17 cellular contexts compared by ENCODE assay signal in genomic region chr17:2040219-2040827, GRCh38. TPM values are rescaled to one million over a fixed set of nuclear protein-coding genes. Genes with fewer than 3 reads are reported as not detected.
A peak's percentile ranks its signal among the peaks of the same experiment; 100 is the strongest.
DNase-seq lines count a peak whose midpoint lies in the region; ATAC-seq and TF ChIP-seq lines count a peak whose summit lies in the region.
"Had no signal": no experiment of that assay in that cellular context is flagged by ENCODE, and none has a peak within 500 bp of the region (broad histone marks: within the 10 kb centered on the region; RNA-seq: fewer than 3 reads in every experiment).

No MANE protein-coding gene starts in this region.

- H3K36me3 Mint-ChIP-seq in T-helper 2 cell treated with Interferon-gamma antibody and Interleukin-4, amounts not matched to agents 5 μg/mL and 100 μg/mL, for 36 hours (ENCODE audit: low read depth), result peaks cover 26% of the 10 kb centered on the region
- H3K36me3 Mint-ChIP-seq in T-cell (peaks cover 27% of the 10 kb centered on the region), neural progenitor cell (peaks cover 23% of the 10 kb centered on the region)

- no peak overlapping the region for H3K9ac ChIP-seq in neural progenitor cell
- H3K9ac ChIP-seq: parathyroid adenoma had no signal

- H3K9me3 ChIP-seq in neural progenitor cell (ENCODE audit: low read depth) (no peaks in the 10 kb centered on the region), left lung (no peaks in the 10 kb centered on the region)

- no peak overlapping the region for H2AFZ ChIP-seq in neural progenitor cell (replicated peaks)

- no peak overlapping the region for H3K4me2 ChIP-seq in neural progenitor cell

- peaks cover 12% of the 10 kb centered on the region for H3F3A ChIP-seq in neural progenitor cell (ENCODE audit: low read depth)

- H3K27me3 Mint-ChIP-seq in T-helper 2 cell treated with Interferon-gamma antibody and Interleukin-4, amounts not matched to agents 5 μg/mL and 100 μg/mL, for 36 hours (ENCODE audit: low read depth), result no peaks in the 10 kb centered on the region
- H3K27me3 Mint-ChIP-seq in T-cell (no peaks in the 10 kb centered on the region), neural progenitor cell (ENCODE audit: insufficient read depth, low read depth) (peaks cover 13% of the 10 kb centered on the region)
- H3K27me3 Mint-ChIP-seq: dendritic cell treated with granulocyte-macrophage colony-stimulating factor and Interleukin-4, amounts not matched to agents 40 ng/mL and 50 ng/mL, for 4 days; stimulated activated memory B cell treated with anti-CD40 and anti-IgM and Interleukin-4, amounts not matched to agents 10 μg/mL and 1 μg/mL and 100 μg/mL, for 72 hours had no signal

- DNase-seq in T-helper 2 cell treated with Interferon-gamma antibody and Interleukin-4, amounts not matched to agents 5 μg/mL and 100 μg/mL, for 36 hours (ENCODE audit: low spot score), result no peak
- DNase-seq in T-helper 2 cell (no peak), T-cell (no peak), caudate nucleus (lab: John Stamatoyannopoulos, UW) (no peak), neural progenitor cell (ENCODE audit: low spot score) (no peak), left lung (no peak), NCI-H510A treated with DMSO at 0.1 percent for 48 hours (lab: John Stamatoyannopoulos, UW) (no peak), MV-4-11 (lab: John Stamatoyannopoulos, UW) (no peak)
- DNase-seq: activated CD4-positive, alpha-beta T cell treated with anti-CD3 and anti-CD28 coated beads for 4 hours; head of caudate nucleus; NCI-H1092; NK-92 treated with Interleukin-12 subunit alpha and Interleukin-12 subunit beta, amount 100 ng/mL, for 24 hours; small intestine had no signal

- peaks cover 5% of the 10 kb centered on the region for H4K20me1 ChIP-seq in neural progenitor cell (ENCODE audit: low read depth)

- no peaks in the 10 kb centered on the region for H3K9me3 Mint-ChIP-seq in T-helper 2 cell treated with Interferon-gamma antibody and Interleukin-4, amounts not matched to agents 5 μg/mL and 100 μg/mL, for 36 hours
- H3K9me3 Mint-ChIP-seq in T-cell, result no peaks in the 10 kb centered on the region
- H3K9me3 Mint-ChIP-seq in neural progenitor cell, result no peaks in the 10 kb centered on the region
- H3K9me3 Mint-ChIP-seq: CD14-positive monocyte; dendritic cell treated with granulocyte-macrophage colony-stimulating factor and Interleukin-4, amounts not matched to agents 40 ng/mL and 50 ng/mL, for 4 days; stimulated activated memory B cell treated with anti-CD40 and anti-IgM and Interleukin-4, amounts not matched to agents 10 μg/mL and 1 μg/mL and 100 μg/mL, for 72 hours had no signal

- H3K4me3 ChIP-seq in neural progenitor cell (no peak overlapping the region), left lung (no peak overlapping the region)

- H3K36me3 ChIP-seq in neural progenitor cell, result no peaks in the 10 kb centered on the region
- H3K36me3 ChIP-seq in left lung, result peaks cover 0 to 56% of the 10 kb centered on the region in 2 donors

- peaks cover 11% of the 10 kb centered on the region for H3K4me1 Mint-ChIP-seq in T-helper 2 cell treated with Interferon-gamma antibody and Interleukin-4, amounts not matched to agents 5 μg/mL and 100 μg/mL, for 36 hours (ENCODE audit: low read depth)
- H3K4me1 Mint-ChIP-seq in T-cell (peaks cover 17 to 27% (median 22%) of the 10 kb centered on the region in 3 donors), neural progenitor cell (peaks cover 39% of the 10 kb centered on the region)

- no peak for TF ChIP-seq CTCF in neural progenitor cell (IDR thresholded peaks at IDR 0.05)
- no peak for TF ChIP-seq CTCF in left lung (IDR thresholded peaks at IDR 0.05)

- intact Hi-C loops in left lung (cut with DNase I), result no loop called here

- H3K4me3 Mint-ChIP-seq in T-helper 2 cell treated with Interferon-gamma antibody and Interleukin-4, amounts not matched to agents 5 μg/mL and 100 μg/mL, for 36 hours, result peak overlapping the region; percentile 94
- H3K4me3 Mint-ChIP-seq in T-cell (peak overlapping the region; percentile 55 to 95 (median 88)), neural progenitor cell (peak overlapping the region; percentile 88)
- H3K4me3 Mint-ChIP-seq: dendritic cell treated with granulocyte-macrophage colony-stimulating factor and Interleukin-4, amounts not matched to agents 40 ng/mL and 50 ng/mL, for 4 days had no signal

- H3K27ac ChIP-seq in caudate nucleus (ENCODE audit: low read depth, low read length) (peak overlapping the region; percentile 95), neural progenitor cell (no peak overlapping the region), left lung (no peak overlapping the region)

- H3K27me3 ChIP-seq in neural progenitor cell, result no peaks in the 10 kb centered on the region
- no peaks in the 10 kb centered on the region for H3K27me3 ChIP-seq in left lung

- no peak overlapping the region for H3K27ac Mint-ChIP-seq in T-helper 2 cell treated with Interferon-gamma antibody and Interleukin-4, amounts not matched to agents 5 μg/mL and 100 μg/mL, for 36 hours
- H3K27ac Mint-ChIP-seq in T-cell, result peak overlapping the region in 1 of 2 donors; percentile 58
- no peak overlapping the region for H3K27ac Mint-ChIP-seq in neural progenitor cell
- H3K27ac Mint-ChIP-seq: dendritic cell treated with granulocyte-macrophage colony-stimulating factor and Interleukin-4, amounts not matched to agents 40 ng/mL and 50 ng/mL, for 4 days; stimulated activated memory B cell treated with anti-CD40 and anti-IgM and Interleukin-4, amounts not matched to agents 10 μg/mL and 1 μg/mL and 100 μg/mL, for 72 hours had no signal

- POLR2A ChIA-PET in T-cell (lab: Charles Lee), result no interaction called here

- H3K4me1 ChIP-seq in neural progenitor cell (peaks cover 7% of the 10 kb centered on the region), left lung (peaks cover 0 to 33% of the 10 kb centered on the region in 2 donors)

- ATAC-seq in T-cell (replicated peaks in 1 of 4) (no peak), left lung (no peak)
- ATAC-seq: stimulated activated memory B cell treated with anti-CD40 and anti-IgM and Interleukin-4, amounts not matched to agents 10 μg/mL and 1 μg/mL and 100 μg/mL, for 72 hours had no signal

- CTCF ChIA-PET in T-cell (lab: Charles Lee), result no interaction called here

- H3K79me2 ChIP-seq in neural progenitor cell (ENCODE audit: low read depth), result peaks cover 20% of the 10 kb centered on the region

RNA-seq across cellular contexts. Expression of gene OVCA2, which starts 1.5 kb away (rescaled TPM):
- 10 to 100 TPM; 31.0 to 36.8 (median 31.8) TPM for total RNA-seq in T-cell
- total RNA-seq in neural progenitor cell (ENCODE audit: low replicate concordance), result 5.4 and 23.1 TPM in 2 replicates
- 10 to 100 TPM; 26.1 to 28.7 TPM for total RNA-seq in left lung

RNA-seq across cellular contexts. Expression of gene DPH1, which starts 10.4 kb away (rescaled TPM):
- total RNA-seq in T-cell, result 100 to 1,000 TPM in 2 of 5 donors, 10 to 100 TPM in 3; 84.6 to 116 (median 94.2) TPM
- total RNA-seq in neural progenitor cell (ENCODE audit: low replicate concordance), result 21.1 and 28.0 TPM in 2 replicates
- total RNA-seq in left lung, result 10 to 100 TPM; 30.7 to 36.0 TPM

RNA-seq across cellular contexts. Expression of gene HIC1, which starts 14.6 kb away (rescaled TPM):
- total RNA-seq in T-cell (10 to 100 TPM in 1 of 5 donors, 1 to 10 TPM in 4; 3.2 to 12.3 (median 8.4) TPM), neural progenitor cell (ENCODE audit: low replicate concordance) (0.62 TPM in 1 of 2 replicates, not detected in the other), left lung (10 to 100 TPM; 25.5 to 28.2 TPM)

RNA-seq across cellular contexts. Expression of gene RTN4RL1, which starts 15.2 kb away (rescaled TPM):
- total RNA-seq in T-cell, result 1 to 10 TPM in 2 of 5 donors, under 1 TPM in 3; 0.43 to 1.1 (median 0.63) TPM
- total RNA-seq in neural progenitor cell (ENCODE audit: low replicate concordance), result 3.4 and 7.2 TPM in 2 replicates
- total RNA-seq in left lung, result 1 to 10 TPM; 2.7 to 5.1 TPM
